ENCODE assay signal across 8 cellular contexts in genomic region chr14:99389171-99389826, GRCh38.
DNase-seq lines count a peak whose midpoint lies in the region; ATAC-seq lines count a peak whose summit lies in the region.

No MANE protein-coding gene starts in this region.

- H3K4me3 ChIP-seq in iPS-15b (ENCODE audit: low read depth, low read length) = peak overlapping the region; percentile 30

- no peak overlapping the region for H3K4me3 Mint-ChIP-seq in activated T-helper 2 cell treated with anti-CD3 and anti-CD28 coated beads, Interferon-gamma antibody, Interleukin-2, Interleukin-4, amounts not matched to agents 10 μg/mL and 5 μg/mL and 100 μg/mL, durations not matched to agents 14 hours and 24 hours and 36 hours (ENCODE audit: low read depth)

- ATAC-seq in GM19395 (IDR thresholded peaks at IDR 0.05; ENCODE audit: unreplicated experiment) (peak; percentile 51), HG03457 (IDR thresholded peaks at IDR 0.05; ENCODE audit: unreplicated experiment) (no peak)

- H3K9me3 Mint-ChIP-seq in activated T-helper 2 cell treated with anti-CD3 and anti-CD28 coated beads, Interferon-gamma antibody, Interleukin-2, Interleukin-4, amounts not matched to agents 10 μg/mL and 5 μg/mL and 100 μg/mL, durations not matched to agents 14 hours and 24 hours and 36 hours = no peaks in the 10 kb centered on the region

- no peak overlapping the region for H3K27ac Mint-ChIP-seq in activated T-helper 2 cell treated with anti-CD3 and anti-CD28 coated beads, Interferon-gamma antibody, Interleukin-2, Interleukin-4, amounts not matched to agents 10 μg/mL and 5 μg/mL and 100 μg/mL, durations not matched to agents 14 hours and 24 hours and 36 hours

- DNase-seq in AG20443 (ENCODE audit: low spot score) (peak; percentile 72), NCI-H1694 treated with DMSO at 0.1 percent for 48 hours (lab: John Stamatoyannopoulos, UW) (peak; percentile 28)
- DNase-seq in activated naive CD4-positive, alpha-beta T cell treated with Interleukin-2 at 50 U/mL for 16 hours = peak; percentile 52
- peak in 2 of 3 donors; percentile 9 to 25 for DNase-seq in stimulated activated CD4-positive, alpha-beta T cell treated with anti-CD3 and anti-CD28 coated beads, TNF-alpha, amount 100 ng/mL, for 1 hour (ENCODE audit: low read depth in 3 of 3, low spot score in 1 of 3)
- no peak for DNase-seq in activated T-helper 2 cell treated with anti-CD3 and anti-CD28 coated beads, Interferon-gamma antibody, Interleukin-2, Interleukin-4, amounts not matched to agents 10 μg/mL and 5 μg/mL and 100 μg/mL, durations not matched to agents 14 hours and 24 hours and 36 hours (ENCODE audit: low spot score)

- intact Hi-C loops in activated T-helper 2 cell treated with anti-CD3 and anti-CD28 coated beads, Interferon-gamma antibody, Interleukin-2, Interleukin-4, amounts not matched to agents 10 μg/mL and 5 μg/mL and 100 μg/mL, durations not matched to agents 14 hours and 24 hours and 36 hours (cut with micrococcal nuclease) = loop anchor here (1.0 kb wide), 1 partner anchor 26 kb away; no protein-coding TSS in a partner anchor

- H3K36me3 Mint-ChIP-seq in activated T-helper 2 cell treated with anti-CD3 and anti-CD28 coated beads, Interferon-gamma antibody, Interleukin-2, Interleukin-4, amounts not matched to agents 10 μg/mL and 5 μg/mL and 100 μg/mL, durations not matched to agents 14 hours and 24 hours and 36 hours (ENCODE audit: low read depth) = no peaks in the 10 kb centered on the region

- no peak overlapping the region for H3K9ac ChIP-seq in iPS-15b (ENCODE audit: low read depth, low read length)

- H3K27me3 Mint-ChIP-seq in activated T-helper 2 cell treated with anti-CD3 and anti-CD28 coated beads, Interferon-gamma antibody, Interleukin-2, Interleukin-4, amounts not matched to agents 10 μg/mL and 5 μg/mL and 100 μg/mL, durations not matched to agents 14 hours and 24 hours and 36 hours (ENCODE audit: low read depth) = peaks cover 8% of the 10 kb centered on the region

- no peaks in the 10 kb centered on the region for H3K27me3 ChIP-seq in iPS-15b (ENCODE audit: control insufficient read depth, insufficient read depth, low read length)

- no peaks in the 10 kb centered on the region for H3K9me3 ChIP-seq in iPS-15b (ENCODE audit: control insufficient read depth, insufficient read depth, low read length)

- H3K4me1 ChIP-seq in iPS-15b (ENCODE audit: control insufficient read depth, insufficient read depth, low read length) = peaks cover 3% of the 10 kb centered on the region

- H3K36me3 ChIP-seq in iPS-15b (ENCODE audit: control insufficient read depth, insufficient read depth, low read length) = no peaks in the 10 kb centered on the region

- H3K4me1 Mint-ChIP-seq in activated T-helper 2 cell treated with anti-CD3 and anti-CD28 coated beads, Interferon-gamma antibody, Interleukin-2, Interleukin-4, amounts not matched to agents 10 μg/mL and 5 μg/mL and 100 μg/mL, durations not matched to agents 14 hours and 24 hours and 36 hours (ENCODE audit: low read depth) = no peaks in the 10 kb centered on the region
